25 cellular contexts compared by ENCODE assay signal in genomic region chr22:46524203-46524740, GRCh38.
"Had no signal": no experiment of that assay in that cellular context is flagged by ENCODE, and none has a peak within 500 bp of the region (broad histone marks: within the 10 kb centered on the region; RNA-seq: fewer than 3 reads in every experiment).

No MANE protein-coding gene starts in this region.

- H3K4me1 Mint-ChIP-seq: activated B cell treated with CpG ODN at 0.5 μM for 24 hours; central memory CD8-positive, alpha-beta T cell; naive B cell; T-cell had no signal

- DNase-seq: activated B cell treated with CpG ODN at 0.5 μM for 24 hours; activated CD4-positive, alpha-beta T cell treated with anti-CD3 and anti-CD28 coated beads, Interleukin-2, amount 10 ng/mL, durations not matched to agents 24 days and 14 days; activated CD8-positive, alpha-beta T cell treated with anti-CD3 and anti-CD28 coated beads, Interleukin-2, amount 10 ng/mL, durations not matched to agents 7 days and 5 days; activated naive CD4-positive, alpha-beta T cell treated with anti-CD3 and anti-CD28 coated beads for 36 hours; activated T-cell treated with anti-CD3 and anti-CD28 coated beads, Interleukin-2, amount 50 U/mL, for 4 hours; brain microvascular endothelial cell; erythroblast; head of caudate nucleus; kidney glomerular epithelial cell; left ventricle myocardium superior; mesenchymal stem cell; naive B cell; stimulated activated CD4-positive, alpha-beta T cell treated with anti-CD3 and anti-CD28 coated beads, Interleukin-4, amount 100 ng/mL, for 1 hour; T-cell; testis; upper lobe of left lung had no signal

- H3K27ac Mint-ChIP-seq: activated B cell treated with CpG ODN at 0.5 μM for 24 hours; activated CD4-positive, alpha-beta T cell treated with anti-CD3 and anti-CD28 coated beads, Interleukin-2, amount 10 ng/mL, durations not matched to agents 24 days and 14 days; activated CD8-positive, alpha-beta T cell treated with anti-CD3 and anti-CD28 coated beads, Interleukin-2, amount 10 ng/mL, durations not matched to agents 7 days and 5 days; activated naive CD4-positive, alpha-beta T cell treated with anti-CD3 and anti-CD28 coated beads for 36 hours; T-cell had no signal

- H3K4me3 Mint-ChIP-seq: activated B cell treated with CpG ODN at 0.5 μM for 24 hours; activated CD4-positive, alpha-beta T cell treated with anti-CD3 and anti-CD28 coated beads, Interleukin-2, amount 10 ng/mL, durations not matched to agents 24 days and 14 days; activated CD8-positive, alpha-beta T cell treated with anti-CD3 and anti-CD28 coated beads, Interleukin-2, amount 10 ng/mL, durations not matched to agents 7 days and 5 days; activated naive CD4-positive, alpha-beta T cell treated with anti-CD3 and anti-CD28 coated beads for 36 hours; activated T-cell treated with anti-CD3 and anti-CD28 coated beads, Interleukin-2, amount 50 U/mL, for 4 hours; central memory CD8-positive, alpha-beta T cell; naive B cell; neural crest cell; T-cell had no signal

- H3K4me3 ChIP-seq: coronary artery, mucosa of descending colon, pancreas, smooth muscle cell, testis, upper lobe of left lung had no signal

- H3K4me2 ChIP-seq: smooth muscle cell had no signal

- FAIRE-seq: endometrium, frontal cortex, pancreas had no signal

- ATAC-seq: activated CD8-positive, alpha-beta T cell treated with anti-CD3 and anti-CD28 coated beads, Interleukin-2, amount 10 ng/mL, durations not matched to agents 7 days and 5 days; activated T-cell treated with anti-CD3 and anti-CD28 coated beads, Interleukin-2, amount 50 U/mL, for 4 hours; left ventricle myocardium superior; mucosa of descending colon; pancreas; sciatic nerve; T-cell had no signal

- H3K9me3 ChIP-seq: mucosa of descending colon, pancreas, testis, upper lobe of left lung had no signal

- H3K9me3 Mint-ChIP-seq: activated B cell treated with CpG ODN at 0.5 μM for 24 hours; activated CD4-positive, alpha-beta T cell treated with anti-CD3 and anti-CD28 coated beads, Interleukin-2, amount 10 ng/mL, durations not matched to agents 24 days and 14 days; activated naive CD4-positive, alpha-beta T cell treated with anti-CD3 and anti-CD28 coated beads for 36 hours; activated T-cell treated with anti-CD3 and anti-CD28 coated beads, Interleukin-2, amount 50 U/mL, for 4 hours; central memory CD8-positive, alpha-beta T cell; neural crest cell; T-cell had no signal

- H3K4me1 ChIP-seq: pancreas had no signal

- H3K27ac ChIP-seq: brain microvascular endothelial cell, coronary artery, pancreas, testis, upper lobe of left lung had no signal

- H3K36me3 Mint-ChIP-seq: T-cell had no signal

- H3K27me3 ChIP-seq: brain microvascular endothelial cell, pancreas, testis, upper lobe of left lung had no signal

- H3K36me3 ChIP-seq: brain microvascular endothelial cell, pancreas, upper lobe of left lung had no signal
